In the genomic region with DNA sequence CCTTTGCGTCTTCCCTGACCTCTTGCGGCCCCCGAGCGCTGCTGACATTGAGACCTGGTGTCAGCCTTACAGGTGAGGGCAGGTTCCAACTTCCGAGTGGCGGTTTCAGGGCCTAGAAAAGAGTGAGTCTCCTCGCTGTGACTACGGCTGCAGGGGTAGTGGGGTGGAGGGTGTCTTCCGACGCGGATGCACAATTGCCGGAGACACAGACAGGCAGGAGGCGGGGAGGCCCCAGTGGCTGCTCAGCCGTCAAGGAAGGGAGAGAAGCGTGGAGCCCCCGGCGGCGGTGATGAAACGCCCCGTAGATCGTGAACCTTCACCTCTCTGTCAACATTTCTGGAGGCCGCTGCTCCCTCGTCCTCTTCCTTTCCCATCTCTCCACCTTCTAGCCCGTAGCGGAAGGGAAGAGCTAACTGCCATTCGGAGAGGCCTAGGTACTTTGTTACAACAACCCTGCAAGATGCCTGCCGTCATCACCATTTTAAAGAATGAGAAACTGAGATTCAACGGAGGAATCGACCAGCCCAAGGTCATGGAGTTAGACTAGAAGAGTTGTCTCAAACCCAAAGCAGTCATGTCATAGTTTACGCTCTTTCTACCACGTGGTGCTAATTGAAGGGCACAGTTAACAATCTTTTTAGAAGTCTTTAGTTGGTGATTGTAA, we compare ENCODE assay signal across 1 cellular context.
A peak's percentile ranks its signal among the peaks of the same experiment; 100 is the strongest.
TF ChIP-seq lines count a peak whose summit lies in the region.

No MANE protein-coding gene starts in this region.

TF ChIP-seq in IMR-90, 13 proteins besides CTCF, POLR2A, EP300 and RAD21:
- TF ChIP-seq BHLHE40 (IDR thresholded peaks at IDR 0.05; ENCODE audit: low read depth, low read length) (no peak), MAFK (IDR thresholded peaks at IDR 0.05; ENCODE audit: low read depth, low read length) (no peak), CEBPB (IDR thresholded peaks at IDR 0.05; ENCODE audit: low read depth, low read length) (peak; percentile 30; the same call in 1 of the 2 replicates), NFE2L2 (IDR thresholded peaks at IDR 0.05; ENCODE audit: low read depth, low read length) (no peak), FOS (IDR thresholded peaks at IDR 0.05; ENCODE audit: low read depth, low read length) (no peak), RCOR1 (IDR thresholded peaks at IDR 0.05; ENCODE audit: insufficient replicate concordance, low read length) (no peak), RFX5 (IDR thresholded peaks at IDR 0.05; ENCODE audit: low read depth, low read length) (no peak), MAZ (IDR thresholded peaks at IDR 0.05; ENCODE audit: borderline replicate concordance, low read depth, low read length) (no peak), SMC3 (IDR thresholded peaks at IDR 0.05; ENCODE audit: low read depth, low read length) (no peak), MXI1 (IDR thresholded peaks at IDR 0.05; ENCODE audit: borderline replicate concordance, low read depth, low read length) (no peak; the same call in 1 of the 2 replicates), ELK1 (IDR thresholded peaks at IDR 0.05; ENCODE audit: borderline replicate concordance, low read depth, low read length) (no peak), CHD1 (IDR thresholded peaks at IDR 0.05; ENCODE audit: low read depth, low read length) (no peak)
- TF ChIP-seq, protein P1, sequence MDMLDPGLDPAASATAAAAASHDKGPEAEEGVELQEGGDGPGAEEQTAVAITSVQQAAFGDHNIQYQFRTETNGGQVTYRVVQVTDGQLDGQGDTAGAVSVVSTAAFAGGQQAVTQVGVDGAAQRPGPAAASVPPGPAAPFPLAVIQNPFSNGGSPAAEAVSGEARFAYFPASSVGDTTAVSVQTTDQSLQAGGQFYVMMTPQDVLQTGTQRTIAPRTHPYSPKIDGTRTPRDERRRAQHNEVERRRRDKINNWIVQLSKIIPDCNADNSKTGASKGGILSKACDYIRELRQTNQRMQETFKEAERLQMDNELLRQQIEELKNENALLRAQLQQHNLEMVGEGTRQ (IDR thresholded peaks at IDR 0.05; ENCODE audit: low read depth, low read length) = 0 out of 2 replicates have a peak, but pooled peaks have one; percentile 8
